8 cellular contexts compared by ENCODE assay signal in genomic region chr5:5492087-5492933, GRCh38.
DNase-seq lines count a peak whose midpoint lies in the region; ATAC-seq and TF ChIP-seq lines count a peak whose summit lies in the region.

No MANE protein-coding gene starts in this region.

- no peak overlapping the region for H3K9ac ChIP-seq in parathyroid adenoma

- peak; percentile 48 for ATAC-seq in HG03280 (IDR thresholded peaks at IDR 0.05; ENCODE audit: unreplicated experiment)
- ATAC-seq in GM21528 (IDR thresholded peaks at IDR 0.05; ENCODE audit: low FRiP score, unreplicated experiment), result no peak

- H3K36me3 ChIP-seq in parathyroid adenoma (ENCODE audit: control insufficient read depth, insufficient read depth, low read length), result no peaks in the 10 kb centered on the region

- H3K4me3 ChIP-seq in fibroblast of villous mesenchyme (ENCODE audit: low read depth, low read length) (no peak overlapping the region), parathyroid adenoma (ENCODE audit: low read depth, low read length) (no peak overlapping the region)

- DNase-seq in AG09319 (ENCODE audit: extremely low read depth, low read depth) (peak; percentile 18), NCI-H345 (lab: John Stamatoyannopoulos, UW) (peak; percentile 73), fibroblast of villous mesenchyme (ENCODE audit: low read depth) (peak; percentile 63)
- DNase-seq in activated CD4-positive, alpha-beta T cell treated with anti-CD3 and anti-CD28 coated beads, Interleukin-2, amount 50 U/mL, for 1 hour, result peak; percentile 20

- no peak overlapping the region for H3K27ac ChIP-seq in parathyroid adenoma

- no peak overlapping the region for H3K4me2 ChIP-seq in parathyroid adenoma (ENCODE audit: low read length)

- H3K79me2 ChIP-seq in parathyroid adenoma, result no peaks in the 10 kb centered on the region

- peak overlapping the region; percentile 6 for H2AFZ ChIP-seq in parathyroid adenoma

- H3K27me3 ChIP-seq in parathyroid adenoma (ENCODE audit: control insufficient read depth, insufficient read depth, low read length), result no peaks in the 10 kb centered on the region

- H3K9me3 ChIP-seq in parathyroid adenoma (ENCODE audit: control insufficient read depth, low read length), result no peaks in the 10 kb centered on the region

- H3K4me1 ChIP-seq in parathyroid adenoma, result peaks cover 7% of the 10 kb centered on the region

- TF ChIP-seq CTCF in AG09319 (IDR thresholded peaks at IDR 0.05; ENCODE audit: low read depth, low read length) (peak; percentile 73), GM12874 (IDR thresholded peaks at IDR 0.05; ENCODE audit: insufficient read depth, low read depth, low read length) (peak; percentile 67), fibroblast of villous mesenchyme (IDR thresholded peaks at IDR 0.05; ENCODE audit: insufficient read depth, low read depth, low read length) (peak; percentile 73), parathyroid adenoma (IDR thresholded peaks at IDR 0.05) (peak; percentile 76)

Comparison
In these comparisons a context has a peak if more than half of its experiments do, and no peak if none do; other contexts are left out.
1. DNase-seq: peak in every context shown above with its lines; median percentile 73 in NCI-H345; 63 in fibroblast of villous mesenchyme; 20 in activated CD4-positive, alpha-beta T cell treated with anti-CD3 and anti-CD28 coated beads, Interleukin-2, amount 50 U/mL, for 1 hour; 18 in AG09319.